In the genomic region with DNA sequence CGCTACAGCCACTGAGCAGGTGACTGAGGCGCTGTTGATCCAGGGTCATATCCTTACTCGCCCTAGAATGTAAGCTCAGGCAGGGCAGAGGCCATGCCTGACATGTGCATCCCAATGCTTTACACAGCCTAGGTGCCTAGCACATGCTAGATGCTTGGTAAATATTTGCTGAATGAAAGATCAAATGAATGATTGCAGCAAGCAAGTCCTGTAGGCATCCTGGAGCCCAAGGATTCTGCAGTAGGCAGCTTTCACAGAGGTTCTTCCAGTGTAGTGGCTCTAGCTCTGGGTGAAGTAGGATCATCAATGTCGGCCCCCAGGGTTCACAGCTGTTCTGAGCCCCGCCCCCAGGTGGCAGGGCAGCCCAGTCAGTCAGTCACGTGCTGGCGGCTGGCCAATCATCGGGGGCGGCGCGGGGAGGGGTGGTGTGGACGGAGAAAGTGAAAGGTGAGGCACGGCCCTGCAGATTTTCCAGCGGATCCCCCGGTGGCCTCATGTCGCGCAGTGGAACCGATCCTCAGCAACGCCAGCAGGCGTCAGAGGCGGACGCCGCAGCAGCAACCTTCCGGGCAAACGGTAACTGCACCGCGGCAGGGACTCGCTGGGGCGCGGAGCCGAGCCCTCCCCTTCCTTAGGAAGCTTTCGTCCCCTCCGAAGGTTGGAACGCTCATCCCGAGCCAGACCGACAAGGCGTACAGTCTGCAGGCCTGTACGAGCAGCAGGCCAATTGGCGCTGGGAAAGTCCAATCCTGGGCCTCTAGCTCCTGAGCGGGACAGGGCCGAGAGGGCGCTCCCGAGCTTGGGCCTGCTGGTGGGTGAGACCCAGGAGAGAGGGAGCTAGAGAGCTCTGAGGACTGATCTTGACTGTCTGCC, we compare ENCODE assay signal across 1 cellular context.
TF ChIP-seq lines count a peak whose summit lies in the region.

Gene GALT, plus strand, starts transcription at position 465 of the 873 bp plus-strand sequence. Its CDS starts 30 bp downstream, at position 495.

TF ChIP-seq in K562, 482 proteins besides CTCF, POLR2A, EP300 and RAD21 (continued from another document and continues in another):
- TF ChIP-seq BCLAF1 (IDR thresholded peaks at IDR 0.05; ENCODE audit: borderline replicate concordance in 1 of 2, control insufficient read depth in 1 of 2, low read depth in 2 of 2, low read length in 1 of 2) (no peak), JUNB (CRISPR knock-in tag; conservative IDR thresholded peaks at IDR 0.05) (no peak), ZNF224 (CRISPR knock-in tag; IDR thresholded peaks at IDR 0.05) (no peak), CBX3 (IDR thresholded peaks at IDR 0.05; ENCODE audit: borderline replicate concordance in 1 of 2, low read length in 2 of 2) (no peak), C11orf30 (IDR thresholded peaks at IDR 0.05; ENCODE audit: low read depth) (no peak), NR2C2 (CRISPR knock-in tag; IDR thresholded peaks at IDR 0.05) (no peak), NR2C2 (tag; IDR thresholded peaks at IDR 0.05) (peak; percentile 81), STAG1 (CRISPR knock-in tag; IDR thresholded peaks at IDR 0.05; ENCODE audit: borderline replicate concordance) (no peak), HOXB6 (CRISPR knock-in tag; IDR thresholded peaks at IDR 0.05; ENCODE audit: borderline replicate concordance) (no peak), ZNF274 (IDR thresholded peaks at IDR 0.05; ENCODE audit: borderline replicate concordance, low read depth, low read length) (no peak), ZSCAN29 (IDR thresholded peaks at IDR 0.05) (no peak), KDM1A (IDR thresholded peaks at IDR 0.05) (no peak), ADNP (tag; IDR thresholded peaks at IDR 0.05) (no peak), ZNF778 (CRISPR knock-in tag; IDR thresholded peaks at IDR 0.05) (no peak), CREM (IDR thresholded peaks at IDR 0.05; ENCODE audit: low read depth) (no peak), KAT7 (CRISPR knock-in tag; IDR thresholded peaks at IDR 0.05; ENCODE audit: borderline replicate concordance) (no peak), ERF (CRISPR knock-in tag; IDR thresholded peaks at IDR 0.05) (no peak), LCOR (CRISPR knock-in tag; IDR thresholded peaks at IDR 0.05) (no peak), ETV5 (CRISPR knock-in tag; IDR thresholded peaks at IDR 0.05; ENCODE audit: low read depth) (peak; percentile 40; the same call in 1 of the 2 replicates), ZNF695 (CRISPR knock-in tag; IDR thresholded peaks at IDR 0.05) (no peak), NFE2 (IDR thresholded peaks at IDR 0.05; ENCODE audit: low read depth) (no peak), ZNF23 (CRISPR knock-in tag; IDR thresholded peaks at IDR 0.05) (no peak), XRCC4 (IDR thresholded peaks at IDR 0.05; ENCODE audit: extremely low read depth, insufficient read depth, insufficient read length) (no peak), FOS (IDR thresholded peaks at IDR 0.05; ENCODE audit: extremely low read depth, insufficient read length) (peak; percentile 77), BRF1 (IDR thresholded peaks at IDR 0.05; ENCODE audit: borderline replicate concordance, extremely low read depth, insufficient read length) (no peak), PCBP2 (IDR thresholded peaks at IDR 0.05; ENCODE audit: low read depth, low read length, poor library complexity, severe bottlenecking) (no peak), ETS2 (tag; IDR thresholded peaks at IDR 0.05; ENCODE audit: borderline replicate concordance, poor library complexity, severe bottlenecking) (no peak), PKNOX1 (IDR thresholded peaks at IDR 0.05) (peak; percentile 79), PHTF2 (CRISPR knock-in tag; IDR thresholded peaks at IDR 0.05) (no peak), ZC3H4 (CRISPR knock-in tag; IDR thresholded peaks at IDR 0.05; ENCODE audit: borderline replicate concordance) (no peak), ZBTB8A (IDR thresholded peaks at IDR 0.05; ENCODE audit: partially characterized antibody) (no peak), ARNT (IDR thresholded peaks at IDR 0.05) (no peak), MEF2A (IDR thresholded peaks at IDR 0.05; ENCODE audit: control insufficient read depth, low read depth, low read length) (no peak), HNRNPUL1 (IDR thresholded peaks at IDR 0.05; ENCODE audit: low read length) (no peak), ETV1 (tag; conservative IDR thresholded peaks at IDR 0.05; ENCODE audit: low read depth) (peak; percentile 46; the same call in 1 of the 2 replicates), SRSF3 (IDR thresholded peaks at IDR 0.05; ENCODE audit: insufficient read depth, low read length) (no peak), CBX1 (IDR thresholded peaks at IDR 0.05; ENCODE audit: low read depth) (no peak), MTA2 (IDR thresholded peaks at IDR 0.05; ENCODE audit: low read depth) (no peak), ZBTB7A (IDR thresholded peaks at IDR 0.05; ENCODE audit: borderline replicate concordance, control insufficient read depth, low read depth, low read length) (no peak), PRPF4 (IDR thresholded peaks at IDR 0.05; ENCODE audit: insufficient read depth, low read depth, low read length, poor library complexity, severe bottlenecking) (no peak)
- TF ChIP-seq, protein P1, sequence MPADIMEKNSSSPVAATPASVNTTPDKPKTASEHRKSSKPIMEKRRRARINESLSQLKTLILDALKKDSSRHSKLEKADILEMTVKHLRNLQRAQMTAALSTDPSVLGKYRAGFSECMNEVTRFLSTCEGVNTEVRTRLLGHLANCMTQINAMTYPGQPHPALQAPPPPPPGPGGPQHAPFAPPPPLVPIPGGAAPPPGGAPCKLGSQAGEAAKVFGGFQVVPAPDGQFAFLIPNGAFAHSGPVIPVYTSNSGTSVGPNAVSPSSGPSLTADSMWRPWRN (IDR thresholded peaks at IDR 0.05; ENCODE audit: low read depth): no peak
- TF ChIP-seq, protein P2, sequence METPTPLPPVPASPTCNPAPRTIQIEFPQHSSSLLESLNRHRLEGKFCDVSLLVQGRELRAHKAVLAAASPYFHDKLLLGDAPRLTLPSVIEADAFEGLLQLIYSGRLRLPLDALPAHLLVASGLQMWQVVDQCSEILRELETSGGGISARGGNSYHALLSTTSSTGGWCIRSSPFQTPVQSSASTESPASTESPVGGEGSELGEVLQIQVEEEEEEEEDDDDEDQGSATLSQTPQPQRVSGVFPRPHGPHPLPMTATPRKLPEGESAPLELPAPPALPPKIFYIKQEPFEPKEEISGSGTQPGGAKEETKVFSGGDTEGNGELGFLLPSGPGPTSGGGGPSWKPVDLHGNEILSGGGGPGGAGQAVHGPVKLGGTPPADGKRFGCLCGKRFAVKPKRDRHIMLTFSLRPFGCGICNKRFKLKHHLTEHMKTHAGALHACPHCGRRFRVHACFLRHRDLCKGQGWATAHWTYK (CRISPR knock-in tag; IDR thresholded peaks at IDR 0.05): 0 out of 2 replicates have a peak, but pooled peaks have one; percentile 72
- TF ChIP-seq, protein P3, sequence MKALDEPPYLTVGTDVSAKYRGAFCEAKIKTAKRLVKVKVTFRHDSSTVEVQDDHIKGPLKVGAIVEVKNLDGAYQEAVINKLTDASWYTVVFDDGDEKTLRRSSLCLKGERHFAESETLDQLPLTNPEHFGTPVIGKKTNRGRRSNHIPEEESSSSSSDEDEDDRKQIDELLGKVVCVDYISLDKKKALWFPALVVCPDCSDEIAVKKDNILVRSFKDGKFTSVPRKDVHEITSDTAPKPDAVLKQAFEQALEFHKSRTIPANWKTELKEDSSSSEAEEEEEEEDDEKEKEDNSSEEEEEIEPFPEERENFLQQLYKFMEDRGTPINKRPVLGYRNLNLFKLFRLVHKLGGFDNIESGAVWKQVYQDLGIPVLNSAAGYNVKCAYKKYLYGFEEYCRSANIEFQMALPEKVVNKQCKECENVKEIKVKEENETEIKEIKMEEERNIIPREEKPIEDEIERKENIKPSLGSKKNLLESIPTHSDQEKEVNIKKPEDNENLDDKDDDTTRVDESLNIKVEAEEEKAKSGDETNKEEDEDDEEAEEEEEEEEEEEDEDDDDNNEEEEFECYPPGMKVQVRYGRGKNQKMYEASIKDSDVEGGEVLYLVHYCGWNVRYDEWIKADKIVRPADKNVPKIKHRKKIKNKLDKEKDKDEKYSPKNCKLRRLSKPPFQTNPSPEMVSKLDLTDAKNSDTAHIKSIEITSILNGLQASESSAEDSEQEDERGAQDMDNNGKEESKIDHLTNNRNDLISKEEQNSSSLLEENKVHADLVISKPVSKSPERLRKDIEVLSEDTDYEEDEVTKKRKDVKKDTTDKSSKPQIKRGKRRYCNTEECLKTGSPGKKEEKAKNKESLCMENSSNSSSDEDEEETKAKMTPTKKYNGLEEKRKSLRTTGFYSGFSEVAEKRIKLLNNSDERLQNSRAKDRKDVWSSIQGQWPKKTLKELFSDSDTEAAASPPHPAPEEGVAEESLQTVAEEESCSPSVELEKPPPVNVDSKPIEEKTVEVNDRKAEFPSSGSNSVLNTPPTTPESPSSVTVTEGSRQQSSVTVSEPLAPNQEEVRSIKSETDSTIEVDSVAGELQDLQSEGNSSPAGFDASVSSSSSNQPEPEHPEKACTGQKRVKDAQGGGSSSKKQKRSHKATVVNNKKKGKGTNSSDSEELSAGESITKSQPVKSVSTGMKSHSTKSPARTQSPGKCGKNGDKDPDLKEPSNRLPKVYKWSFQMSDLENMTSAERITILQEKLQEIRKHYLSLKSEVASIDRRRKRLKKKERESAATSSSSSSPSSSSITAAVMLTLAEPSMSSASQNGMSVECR (CRISPR knock-in tag; IDR thresholded peaks at IDR 0.05): peak; percentile 36
- TF ChIP-seq, protein P4, sequence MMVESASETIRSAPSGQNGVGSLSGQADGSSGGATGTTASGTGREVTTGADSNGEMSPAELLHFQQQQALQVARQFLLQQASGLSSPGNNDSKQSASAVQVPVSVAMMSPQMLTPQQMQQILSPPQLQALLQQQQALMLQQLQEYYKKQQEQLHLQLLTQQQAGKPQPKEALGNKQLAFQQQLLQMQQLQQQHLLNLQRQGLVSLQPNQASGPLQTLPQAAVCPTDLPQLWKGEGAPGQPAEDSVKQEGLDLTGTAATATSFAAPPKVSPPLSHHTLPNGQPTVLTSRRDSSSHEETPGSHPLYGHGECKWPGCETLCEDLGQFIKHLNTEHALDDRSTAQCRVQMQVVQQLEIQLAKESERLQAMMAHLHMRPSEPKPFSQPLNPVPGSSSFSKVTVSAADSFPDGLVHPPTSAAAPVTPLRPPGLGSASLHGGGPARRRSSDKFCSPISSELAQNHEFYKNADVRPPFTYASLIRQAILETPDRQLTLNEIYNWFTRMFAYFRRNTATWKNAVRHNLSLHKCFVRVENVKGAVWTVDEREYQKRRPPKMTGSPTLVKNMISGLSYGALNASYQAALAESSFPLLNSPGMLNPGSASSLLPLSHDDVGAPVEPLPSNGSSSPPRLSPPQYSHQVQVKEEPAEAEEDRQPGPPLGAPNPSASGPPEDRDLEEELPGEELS (CRISPR knock-in tag; IDR thresholded peaks at IDR 0.05; ENCODE audit: borderline replicate concordance): no peak; the same call in 1 of the 2 replicates
- TF ChIP-seq, protein P5, sequence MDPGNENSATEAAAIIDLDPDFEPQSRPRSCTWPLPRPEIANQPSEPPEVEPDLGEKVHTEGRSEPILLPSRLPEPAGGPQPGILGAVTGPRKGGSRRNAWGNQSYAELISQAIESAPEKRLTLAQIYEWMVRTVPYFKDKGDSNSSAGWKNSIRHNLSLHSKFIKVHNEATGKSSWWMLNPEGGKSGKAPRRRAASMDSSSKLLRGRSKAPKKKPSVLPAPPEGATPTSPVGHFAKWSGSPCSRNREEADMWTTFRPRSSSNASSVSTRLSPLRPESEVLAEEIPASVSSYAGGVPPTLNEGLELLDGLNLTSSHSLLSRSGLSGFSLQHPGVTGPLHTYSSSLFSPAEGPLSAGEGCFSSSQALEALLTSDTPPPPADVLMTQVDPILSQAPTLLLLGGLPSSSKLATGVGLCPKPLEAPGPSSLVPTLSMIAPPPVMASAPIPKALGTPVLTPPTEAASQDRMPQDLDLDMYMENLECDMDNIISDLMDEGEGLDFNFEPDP (CRISPR knock-in tag; IDR thresholded peaks at IDR 0.05): no peak
- TF ChIP-seq, protein P6, sequence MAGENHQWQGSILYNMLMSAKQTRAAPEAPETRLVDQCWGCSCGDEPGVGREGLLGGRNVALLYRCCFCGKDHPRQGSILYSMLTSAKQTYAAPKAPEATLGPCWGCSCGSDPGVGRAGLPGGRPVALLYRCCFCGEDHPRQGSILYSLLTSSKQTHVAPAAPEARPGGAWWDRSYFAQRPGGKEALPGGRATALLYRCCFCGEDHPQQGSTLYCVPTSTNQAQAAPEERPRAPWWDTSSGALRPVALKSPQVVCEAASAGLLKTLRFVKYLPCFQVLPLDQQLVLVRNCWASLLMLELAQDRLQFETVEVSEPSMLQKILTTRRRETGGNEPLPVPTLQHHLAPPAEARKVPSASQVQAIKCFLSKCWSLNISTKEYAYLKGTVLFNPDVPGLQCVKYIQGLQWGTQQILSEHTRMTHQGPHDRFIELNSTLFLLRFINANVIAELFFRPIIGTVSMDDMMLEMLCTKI (IDR thresholded peaks at IDR 0.05; ENCODE audit: partially characterized antibody): no peak
